Comparison of ENCODE assay signal across 24 cellular contexts in the genomic region with DNA sequence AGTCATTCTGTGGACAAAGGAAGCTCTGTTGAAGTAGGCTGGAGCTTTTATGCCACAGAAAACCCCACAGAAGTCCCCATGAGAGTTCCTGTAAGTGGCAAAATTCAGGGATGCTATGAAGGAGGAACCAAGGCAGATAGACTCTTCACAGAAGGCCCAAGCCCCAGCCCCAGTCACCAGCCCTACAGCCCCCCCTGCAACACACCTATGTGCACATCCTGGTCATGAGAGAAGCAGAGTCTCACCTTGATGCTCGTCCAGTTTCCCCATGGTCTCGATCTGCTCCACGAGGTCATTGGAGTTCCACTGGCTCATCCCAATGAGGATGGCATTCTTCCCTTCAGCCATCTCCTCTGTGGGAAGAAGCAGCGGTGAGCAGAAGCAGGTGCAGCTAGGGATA.
"Had no signal": no experiment of that assay in that cellular context is flagged by ENCODE, and none has a peak within 500 bp of the region (broad histone marks: within the 10 kb centered on the region; RNA-seq: fewer than 3 reads in every experiment).

No MANE protein-coding gene starts in this region.

- ATAC-seq: Right ventricle myocardium inferior, T-cell had no signal

- DNase-seq: activated CD4-positive, alpha-beta memory T cell treated with anti-CD3 and anti-CD28 coated beads for 36 hours; activated CD4-positive, alpha-beta T cell treated with anti-CD3 and anti-CD28 coated beads, Interleukin-2, amount 10 ng/mL, durations not matched to agents 7 days and 5 days; activated CD4-positive, CD25-positive, alpha-beta regulatory T cell; activated CD8-positive, alpha-beta memory T cell treated with anti-CD3 and anti-CD28 coated beads for 24 hours; activated gamma-delta T cell treated with Interleukin-2 at 50 U/mL for 16 hours; activated naive CD4-positive, alpha-beta T cell treated with anti-CD3 and anti-CD28 coated beads, Interleukin-2, amount 10 ng/mL, durations not matched to agents 7 days and 5 days; activated naive CD8-positive, alpha-beta T cell treated with anti-CD3 and anti-CD28 coated beads for 36 hours; activated T-cell treated with anti-CD3 and anti-CD28 coated beads for 4 hours; activated T-cell treated with anti-CD3 and anti-CD28 coated beads, Interleukin-2, amount 50 U/mL, for 48 hours; brain microvascular endothelial cell; Karpas-422; NCI-H146; NCI-H187 treated with DMSO at 0.1 percent for 48 hours; NCI-H2081 treated with DMSO at 0.1 percent for 48 hours; NCI-H526; NCI-H774; OCI-M1; T-cell; T-helper 2 cell; T1000 had no signal

- H3K36me3 ChIP-seq: brain microvascular endothelial cell, cardiac muscle cell had no signal

- H3K27me3 ChIP-seq: brain microvascular endothelial cell, cardiac muscle cell had no signal

- H3K4me3 ChIP-seq: cardiac muscle cell, SK-N-MC had no signal

- FAIRE-seq: TTC549 had no signal

- H3K27ac ChIP-seq: brain microvascular endothelial cell, cardiac muscle cell, SK-N-MC had no signal
